Comparison of ENCODE assay signal across 18 cellular contexts in the genomic region with DNA sequence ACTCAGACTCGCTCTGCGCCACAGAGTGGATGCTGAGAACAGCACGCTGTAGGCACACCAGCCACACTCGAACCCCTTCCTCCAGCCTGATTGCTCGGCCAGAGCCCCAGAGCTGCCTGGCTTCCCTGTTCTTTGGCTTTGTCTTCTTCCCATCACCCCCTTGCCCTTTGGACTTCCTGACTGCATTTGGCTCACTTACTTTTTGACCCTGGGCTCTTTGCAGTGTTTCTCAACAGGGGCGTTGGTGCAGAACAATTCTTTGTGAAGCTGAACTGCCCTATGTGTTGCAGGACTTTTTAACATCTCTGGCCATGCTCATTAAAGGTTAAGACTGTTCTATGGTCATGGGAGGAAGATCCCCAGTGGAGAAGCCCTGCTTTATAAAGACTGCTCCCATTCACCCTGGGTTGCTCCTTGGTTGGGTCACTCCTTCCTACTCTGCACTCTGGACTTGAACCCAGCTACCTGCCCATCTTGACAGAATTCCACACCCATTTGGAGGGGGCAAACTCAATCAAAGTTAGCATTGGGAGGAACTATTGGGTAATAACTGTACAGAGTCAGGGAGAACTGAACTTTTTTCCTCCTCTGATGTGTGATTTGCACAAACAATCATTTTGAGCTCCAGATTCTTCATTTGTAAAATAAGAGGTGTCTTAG.
DNase-seq lines count a peak whose midpoint lies in the region; ATAC-seq and TF ChIP-seq lines count a peak whose summit lies in the region.
"Had no signal": no experiment of that assay in that cellular context is flagged by ENCODE, and none has a peak within 500 bp of the region (broad histone marks: within the 10 kb centered on the region; RNA-seq: fewer than 3 reads in every experiment).

No MANE protein-coding gene starts in this region.

- DNase-seq in activated naive CD4-positive, alpha-beta T cell treated with anti-CD3 and anti-CD28 coated beads, Interleukin-2, amount 50 U/mL, for 72 hours (ENCODE audit: low spot score in 2 of 2) = no peak
- no peak for DNase-seq in effector memory CD8-positive, alpha-beta T cell
- DNase-seq in mucosa of gallbladder (ENCODE audit: low spot score) (peak; percentile 63), AML-193 (lab: John Stamatoyannopoulos, UW) (no peak), nucleus accumbens (lab: John Stamatoyannopoulos, UW) (no peak), ovary (no peak)
- no peak for DNase-seq in T-helper 2 cell treated with Interferon-gamma antibody and Interleukin-4, amounts not matched to agents 5 μg/mL and 100 μg/mL, for 36 hours (ENCODE audit: low spot score)
- DNase-seq: activated CD4-positive, alpha-beta T cell treated with anti-CD3 and anti-CD28 coated beads, Interleukin-2, amount 50 U/mL, for 1 hour; activated T-cell treated with anti-CD3 and anti-CD28 coated beads, Interleukin-2, amount 50 U/mL, for 1 hour; CD4-positive, alpha-beta memory T cell; GOT3; midbrain; NCI-H446 treated with DMSO at 0.1 percent for 48 hours; substantia nigra had no signal

- no peak for TF ChIP-seq POLR2A in ovary (IDR thresholded peaks at IDR 0.05)

- no peaks in the 10 kb centered on the region for H3K36me3 ChIP-seq in ovary
- H3K36me3 ChIP-seq: adrenal gland, gastroesophageal sphincter had no signal

- H3K4me3 Mint-ChIP-seq in activated naive CD4-positive, alpha-beta T cell treated with anti-CD3 and anti-CD28 coated beads, Interleukin-2, amount 50 U/mL, for 24 hours = no peak overlapping the region
- H3K4me3 Mint-ChIP-seq in effector memory CD8-positive, alpha-beta T cell = no peak overlapping the region
- no peak overlapping the region for H3K4me3 Mint-ChIP-seq in T-helper 2 cell treated with Interferon-gamma antibody and Interleukin-4, amounts not matched to agents 5 μg/mL and 100 μg/mL, for 36 hours

- H3K4me1 Mint-ChIP-seq in activated naive CD4-positive, alpha-beta T cell treated with anti-CD3 and anti-CD28 coated beads, Interleukin-2, amount 50 U/mL, for 24 hours = peaks cover 31% of the 10 kb centered on the region
- no peaks in the 10 kb centered on the region for H3K4me1 Mint-ChIP-seq in effector memory CD8-positive, alpha-beta T cell (ENCODE audit: low read depth in 2 of 2)
- H3K4me1 Mint-ChIP-seq in T-helper 2 cell treated with Interferon-gamma antibody and Interleukin-4, amounts not matched to agents 5 μg/mL and 100 μg/mL, for 36 hours (ENCODE audit: low read depth) = peaks cover 2% of the 10 kb centered on the region

- intact Hi-C loops in ovary (cut with DNase I) = loop anchor here in 3 of 4 donors (5.0 to 10.0 kb wide), 4 partner anchors 428 to 1193 kb away; partner anchors contain the start of gene BTG1 (in 1 of the 3)

- H3K27me3 Mint-ChIP-seq in activated naive CD4-positive, alpha-beta T cell treated with anti-CD3 and anti-CD28 coated beads, Interleukin-2, amount 50 U/mL, for 24 hours = no peaks in the 10 kb centered on the region
- no peaks in the 10 kb centered on the region for H3K27me3 Mint-ChIP-seq in effector memory CD8-positive, alpha-beta T cell
- no peaks in the 10 kb centered on the region for H3K27me3 Mint-ChIP-seq in T-helper 2 cell treated with Interferon-gamma antibody and Interleukin-4, amounts not matched to agents 5 μg/mL and 100 μg/mL, for 36 hours (ENCODE audit: low read depth)
- H3K27me3 Mint-ChIP-seq: CD4-positive, alpha-beta memory T cell; progenitor cell of endocrine pancreas had no signal

- no peaks in the 10 kb centered on the region for H3K27me3 ChIP-seq in ovary
- H3K27me3 ChIP-seq: adrenal gland, gastroesophageal sphincter had no signal

- H3K27ac Mint-ChIP-seq in activated naive CD4-positive, alpha-beta T cell treated with anti-CD3 and anti-CD28 coated beads, Interleukin-2, amount 50 U/mL, for 24 hours = peak overlapping the region; percentile 60
- H3K27ac Mint-ChIP-seq in activated naive CD4-positive, alpha-beta T cell treated with anti-CD3 and anti-CD28 coated beads, Interleukin-2, amount 50 U/mL, for 72 hours = no peak overlapping the region
- H3K27ac Mint-ChIP-seq in effector memory CD8-positive, alpha-beta T cell = peak overlapping the region; percentile 33 to 67
- H3K27ac Mint-ChIP-seq in T-helper 2 cell treated with Interferon-gamma antibody and Interleukin-4, amounts not matched to agents 5 μg/mL and 100 μg/mL, for 36 hours = no peak overlapping the region
- H3K27ac Mint-ChIP-seq: progenitor cell of endocrine pancreas had no signal

- no peaks in the 10 kb centered on the region for H3K36me3 Mint-ChIP-seq in activated naive CD4-positive, alpha-beta T cell treated with anti-CD3 and anti-CD28 coated beads, Interleukin-2, amount 50 U/mL, for 24 hours
- H3K36me3 Mint-ChIP-seq in activated naive CD4-positive, alpha-beta T cell treated with anti-CD3 and anti-CD28 coated beads, Interleukin-2, amount 50 U/mL, for 72 hours = peaks cover 0 to 12% of the 10 kb centered on the region in 2 donors
- no peaks in the 10 kb centered on the region for H3K36me3 Mint-ChIP-seq in effector memory CD8-positive, alpha-beta T cell (ENCODE audit: insufficient read depth)
- no peaks in the 10 kb centered on the region for H3K36me3 Mint-ChIP-seq in T-helper 2 cell treated with Interferon-gamma antibody and Interleukin-4, amounts not matched to agents 5 μg/mL and 100 μg/mL, for 36 hours (ENCODE audit: low read depth)

- no peaks in the 10 kb centered on the region for H3K9me3 Mint-ChIP-seq in activated naive CD4-positive, alpha-beta T cell treated with anti-CD3 and anti-CD28 coated beads, Interleukin-2, amount 50 U/mL, for 24 hours
- peaks cover 0 to 4% of the 10 kb centered on the region in 2 donors for H3K9me3 Mint-ChIP-seq in activated naive CD4-positive, alpha-beta T cell treated with anti-CD3 and anti-CD28 coated beads, Interleukin-2, amount 50 U/mL, for 72 hours
- H3K9me3 Mint-ChIP-seq in effector memory CD8-positive, alpha-beta T cell = no peaks in the 10 kb centered on the region
- no peaks in the 10 kb centered on the region for H3K9me3 Mint-ChIP-seq in T-helper 2 cell treated with Interferon-gamma antibody and Interleukin-4, amounts not matched to agents 5 μg/mL and 100 μg/mL, for 36 hours

- TF ChIP-seq CTCF in ovary (IDR thresholded peaks at IDR 0.05) = no peak

- H3K9me3 ChIP-seq in ovary = no peaks in the 10 kb centered on the region
- H3K9me3 ChIP-seq: adrenal gland, gastroesophageal sphincter had no signal

- H3K4me3 ChIP-seq in ovary = no peak overlapping the region
- H3K4me3 ChIP-seq: adrenal gland, gastroesophageal sphincter had no signal

- ATAC-seq in activated naive CD4-positive, alpha-beta T cell treated with anti-CD3 and anti-CD28 coated beads, Interleukin-2, amount 50 U/mL, for 72 hours = no peak
- no peak for ATAC-seq in effector memory CD8-positive, alpha-beta T cell (replicated peaks)
- ATAC-seq: gastroesophageal sphincter had no signal

- TF ChIP-seq EP300 in ovary (IDR thresholded peaks at IDR 0.05) = no peak

- H3K27ac ChIP-seq in ovary = no peak overlapping the region
- H3K27ac ChIP-seq: gastroesophageal sphincter had no signal

- peaks cover 2% of the 10 kb centered on the region for H3K4me1 ChIP-seq in ovary (ENCODE audit: insufficient read depth)

- WGBS in ovary, 3 donors = 93% methylated on average over 6 of the region's 6 CpGs

Comparison
In these comparisons a context has a peak if more than half of its experiments do, and no peak if none do; other contexts are left out.
1. H3K27ac Mint-ChIP-seq: peak in activated naive CD4-positive, alpha-beta T cell treated with anti-CD3 and anti-CD28 coated beads, Interleukin-2, amount 50 U/mL, for 24 hours (single experiment) and effector memory CD8-positive, alpha-beta T cell (2 of 2); none in activated naive CD4-positive, alpha-beta T cell treated with anti-CD3 and anti-CD28 coated beads, Interleukin-2, amount 50 U/mL, for 72 hours (0 of 2) and T-helper 2 cell treated with Interferon-gamma antibody and Interleukin-4, amounts not matched to agents 5 μg/mL and 100 μg/mL, for 36 hours (single experiment).